9 cellular contexts compared by ENCODE assay signal in the genomic region with DNA sequence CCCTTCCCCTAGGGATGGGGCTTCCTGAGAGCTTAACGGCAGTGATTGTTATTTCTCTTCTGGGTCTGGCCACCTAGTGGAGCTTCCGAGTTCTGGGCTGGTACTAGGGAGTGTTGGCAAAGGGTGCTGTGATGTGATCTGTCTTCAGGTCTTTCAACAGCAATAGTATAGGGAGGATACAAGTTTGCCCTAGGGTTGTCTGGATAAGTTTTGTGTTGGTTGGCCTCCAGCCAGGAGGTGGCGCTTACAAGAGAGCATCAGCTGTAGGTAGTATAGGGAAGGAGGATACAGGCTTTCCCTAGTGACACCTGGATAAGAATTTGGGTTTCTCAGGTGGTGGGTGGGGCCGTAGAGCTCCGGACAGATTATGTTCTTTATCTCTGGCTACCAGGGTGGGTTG. TPM values are rescaled to one million over a fixed set of nuclear protein-coding genes. Genes with fewer than 3 reads are reported as not detected.
A peak's percentile ranks its signal among the peaks of the same experiment; 100 is the strongest.
DNase-seq lines count a peak whose midpoint lies in the region; ATAC-seq, FAIRE-seq and TF ChIP-seq lines count a peak whose summit lies in the region.
"Had no signal": no experiment of that assay in that cellular context is flagged by ENCODE, and none has a peak within 500 bp of the region (broad histone marks: within the 10 kb centered on the region; RNA-seq: fewer than 3 reads in every experiment).

No MANE protein-coding gene starts in this region.

- peaks cover 2% of the 10 kb centered on the region for H3K4me1 Mint-ChIP-seq in astrocyte (ENCODE audit: low read depth, unreplicated experiment)

- H3K27me3 ChIP-seq in astrocyte (ENCODE audit: insufficient read depth, low read length) (no peaks in the 10 kb centered on the region), tibial nerve (no peaks in the 10 kb centered on the region)

- FAIRE-seq in astrocyte (lab: Jason Lieb, UNC) (no peak), GM12891 (lab: Jason Lieb, UNC) (no peak)

- H3K27ac Mint-ChIP-seq in astrocyte (ENCODE audit: unreplicated experiment) = peak overlapping the region; percentile 49

- H3K27me3 Mint-ChIP-seq in astrocyte (ENCODE audit: low read depth, unreplicated experiment) = no peaks in the 10 kb centered on the region

- peak; percentile 3 for DNase-seq in stimulated activated CD4-positive, alpha-beta T cell treated with anti-CD3 and anti-CD28 coated beads, Interleukin-4, amount 100 ng/mL, for 1 hour
- DNase-seq in stimulated activated CD4-positive, alpha-beta T cell treated with anti-CD3 and anti-CD28 coated beads, Interleukin-2, amount 100 ng/mL, for 48 hours = no peak
- no peak for DNase-seq in astrocyte (ENCODE audit: low read depth)
- DNase-seq in GM12891 (ENCODE audit: insufficient read length, low spot score) = no peak
- DNase-seq in stimulated activated naive CD4-positive, alpha-beta T cell (lab: John Stamatoyannopoulos, UW) = no peak
- DNase-seq in tibial nerve (ENCODE audit: low spot score in 2 of 2) = no peak
- no peak for DNase-seq in NCI-H187 (lab: John Stamatoyannopoulos, UW)
- DNase-seq: psoas muscle had no signal

- H3K9ac ChIP-seq in astrocyte (ENCODE audit: low read length) = no peak overlapping the region

- peaks cover 3% of the 10 kb centered on the region for H3K9me3 Mint-ChIP-seq in astrocyte (ENCODE audit: unreplicated experiment)

- no peak for TF ChIP-seq EP300 in tibial nerve (IDR thresholded peaks at IDR 0.05)

- TF ChIP-seq POLR2A in GM12891 (IDR thresholded peaks at IDR 0.05; ENCODE audit: low read depth, low read length) (no peak), tibial nerve (IDR thresholded peaks at IDR 0.05) (no peak)

- no peaks in the 10 kb centered on the region for H4K20me1 ChIP-seq in astrocyte (ENCODE audit: insufficient read depth, low read length)

- no peaks in the 10 kb centered on the region for H3K36me3 Mint-ChIP-seq in astrocyte (ENCODE audit: low read depth, unreplicated experiment)

- no peaks in the 10 kb centered on the region for H3K9me3 ChIP-seq in astrocyte (ENCODE audit: insufficient read depth, low read depth, low read length)
- no peaks in the 10 kb centered on the region for H3K9me3 ChIP-seq in tibial nerve
- H3K9me3 ChIP-seq: psoas muscle had no signal

- H3K27ac ChIP-seq in astrocyte (ENCODE audit: low read depth, low read length) (no peak overlapping the region), tibial nerve (no peak overlapping the region)
- H3K27ac ChIP-seq: psoas muscle had no signal

- H3K36me3 ChIP-seq in astrocyte (ENCODE audit: insufficient read depth, low read length) (no peaks in the 10 kb centered on the region), tibial nerve (no peaks in the 10 kb centered on the region)

- H3K4me3 ChIP-seq in astrocyte (ENCODE audit: insufficient read depth, low read depth, low read length) (no peak overlapping the region), tibial nerve (no peak overlapping the region)
- H3K4me3 ChIP-seq: psoas muscle had no signal

- TF ChIP-seq CTCF in astrocyte (IDR thresholded peaks at IDR 0.05; ENCODE audit: insufficient read depth, low read depth, low read length) (no peak), tibial nerve (IDR thresholded peaks at IDR 0.05) (no peak)

- no peak overlapping the region for H3K4me2 ChIP-seq in astrocyte (ENCODE audit: low read length)

- H3K4me1 ChIP-seq in astrocyte (ENCODE audit: insufficient read depth, low read length) = no peaks in the 10 kb centered on the region
- H3K4me1 ChIP-seq in tibial nerve = peaks cover 0 to 9% (median 0%) of the 10 kb centered on the region in 4 donors
- H3K4me1 ChIP-seq: psoas muscle had no signal

- H3K4me3 Mint-ChIP-seq in astrocyte (ENCODE audit: unreplicated experiment) = no peak overlapping the region

- H2AFZ ChIP-seq in astrocyte (ENCODE audit: low read depth, low read length) = no peak overlapping the region

- 81 to 85% methylated on average over 5 of the region's 5 CpGs for WGBS in tibial nerve, 2 donors

- peak; percentile 47 for ATAC-seq in HG03103 (IDR thresholded peaks at IDR 0.05; ENCODE audit: low read depth, unreplicated experiment)

- H3K79me2 ChIP-seq in astrocyte (ENCODE audit: insufficient read depth, low read length) = no peaks in the 10 kb centered on the region

TF ChIP-seq in GM12891, 5 proteins besides CTCF, POLR2A, EP300 and RAD21:
- TF ChIP-seq PAX5 (IDR thresholded peaks at IDR 0.05; ENCODE audit: insufficient read depth, low read length, severe bottlenecking) (no peak), TAF1 (IDR thresholded peaks at IDR 0.05; ENCODE audit: low read depth, low read length) (no peak), POLR2AphosphoS5 (IDR thresholded peaks at IDR 0.05; ENCODE audit: low read depth, low read length) (no peak), SPI1 (IDR thresholded peaks at IDR 0.05; ENCODE audit: low read depth, low read length) (no peak), POU2F2 (IDR thresholded peaks at IDR 0.05; ENCODE audit: low read depth, low read length) (no peak)

RNA-seq across cellular contexts. Expression of a gene that starts 19.2 kb away (rescaled TPM):
- 22.1 and 23.7 TPM in 2 replicates for total RNA-seq in astrocyte
- polyA plus RNA-seq in GM12891 (2012; ENCODE audit: low read depth, missing spikeins) = 71.3 TPM
- 10 to 100 TPM; 19.0 to 36.4 (median 23.4) TPM for total RNA-seq in tibial nerve
